Comparison of ENCODE assay signal across 1 cellular context in genomic region chr16:50616883-50617629, GRCh38.
TF ChIP-seq lines count a peak whose summit lies in the region.

No MANE protein-coding gene starts in this region.

TF ChIP-seq in HepG2, 621 proteins besides CTCF, POLR2A, EP300 and RAD21 (continued from another document and continues in another):
- TF ChIP-seq KLF16 (CRISPR knock-in tag; IDR thresholded peaks at IDR 0.05) (no peak), BRD4 (CRISPR knock-in tag; IDR thresholded peaks at IDR 0.05) (no peak), ZNF34 (CRISPR knock-in tag; IDR thresholded peaks at IDR 0.05; ENCODE audit: borderline replicate concordance) (no peak), ZNF333 (CRISPR knock-in tag; IDR thresholded peaks at IDR 0.05; ENCODE audit: borderline replicate concordance) (no peak), ATF7-NPFF (CRISPR knock-in tag; IDR thresholded peaks at IDR 0.05; ENCODE audit: low read depth) (0 out of 2 replicates have a peak, but pooled peaks have one; percentile 19), IRF2 (CRISPR knock-in tag; IDR thresholded peaks at IDR 0.05) (no peak; the same call in 1 of the 2 replicates), SOX5 (CRISPR knock-in tag; IDR thresholded peaks at IDR 0.05; ENCODE audit: borderline replicate concordance) (no peak; the same call in 1 of the 2 replicates), HMGXB4 (CRISPR knock-in tag; IDR thresholded peaks at IDR 0.05; ENCODE audit: borderline replicate concordance in 1 of 2, low read depth in 1 of 2) (no peak), POLR2G (IDR thresholded peaks at IDR 0.05; ENCODE audit: low read depth, low read length) (peak; percentile 43; the same call in 1 of the 2 replicates), MIER2 (CRISPR knock-in tag; IDR thresholded peaks at IDR 0.05) (no peak), ZNF761 (CRISPR knock-in tag; conservative IDR thresholded peaks at IDR 0.05) (0 out of 2 replicates have a peak, but pooled peaks have one; percentile 65), SAFB2 (CRISPR knock-in tag; IDR thresholded peaks at IDR 0.05; ENCODE audit: borderline replicate concordance, low read depth) (no peak), ZFX (CRISPR knock-in tag; IDR thresholded peaks at IDR 0.05; ENCODE audit: low read depth) (no peak; the same call in 1 of the 2 replicates), KLF9 (CRISPR knock-in tag; IDR thresholded peaks at IDR 0.05; ENCODE audit: low read depth) (no peak), PCBP2 (optimal IDR thresholded peaks at IDR 0.05; ENCODE audit: low read depth, low read length, poor library complexity, severe bottlenecking) (no peak), HOXA3 (CRISPR knock-in tag; IDR thresholded peaks at IDR 0.05) (no peak), TFDP2 (CRISPR knock-in tag; IDR thresholded peaks at IDR 0.05) (no peak), SOX6 (IDR thresholded peaks at IDR 0.05) (no peak), SOX6 (CRISPR knock-in tag; IDR thresholded peaks at IDR 0.05) (no peak), GPN1 (CRISPR knock-in tag; IDR thresholded peaks at IDR 0.05; ENCODE audit: borderline replicate concordance) (no peak), SMARCC2 (IDR thresholded peaks at IDR 0.05) (no peak), MBNL3 (CRISPR knock-in tag; conservative IDR thresholded peaks at IDR 0.05) (no peak), ZNF577 (CRISPR knock-in tag; IDR thresholded peaks at IDR 0.05; ENCODE audit: borderline replicate concordance, low read depth) (no peak), CEBPB (IDR thresholded peaks at IDR 0.05; ENCODE audit: borderline replicate concordance, low read depth, low read length) (0 out of 2 replicates have a peak, but pooled peaks have one; percentile 16), YEATS2 (CRISPR knock-in tag; IDR thresholded peaks at IDR 0.05; ENCODE audit: borderline replicate concordance) (peak; percentile 35; the same call in 1 of the 2 replicates), PBX2 (CRISPR knock-in tag; IDR thresholded peaks at IDR 0.05) (no peak), SPEN (CRISPR knock-in tag; IDR thresholded peaks at IDR 0.05; ENCODE audit: low read depth) (0 out of 2 replicates have a peak, but pooled peaks have one; percentile 33), ZBTB7B (CRISPR knock-in tag; IDR thresholded peaks at IDR 0.05) (no peak), RARA (CRISPR knock-in tag; IDR thresholded peaks at IDR 0.05) (no peak), NCOA2 (CRISPR knock-in tag; IDR thresholded peaks at IDR 0.05) (peak; percentile 75), KMT2B (CRISPR knock-in tag; IDR thresholded peaks at IDR 0.05) (0 out of 2 replicates have a peak, but pooled peaks have one; percentile 17), ZNF800 (CRISPR knock-in tag; IDR thresholded peaks at IDR 0.05) (no peak), KDM5A (IDR thresholded peaks at IDR 0.05; ENCODE audit: borderline replicate concordance, low read length) (no peak), ZNF883 (CRISPR knock-in tag; IDR thresholded peaks at IDR 0.05; ENCODE audit: not compliant biosample characterization) (no peak), ZBTB2 (CRISPR knock-in tag; IDR thresholded peaks at IDR 0.05; ENCODE audit: low read depth) (no peak), ZNF136 (CRISPR knock-in tag; IDR thresholded peaks at IDR 0.05; ENCODE audit: low read depth) (no peak), HNRNPH1 (optimal IDR thresholded peaks at IDR 0.05; ENCODE audit: low read depth, low read length) (no peak), ZNF281 (CRISPR knock-in tag; IDR thresholded peaks at IDR 0.05; ENCODE audit: borderline replicate concordance) (peak; percentile 95), RFXAP (CRISPR knock-in tag; IDR thresholded peaks at IDR 0.05; ENCODE audit: borderline replicate concordance) (no peak), HNRNPL (IDR thresholded peaks at IDR 0.05; ENCODE audit: low read depth, low read length) (peak; percentile 95), SIX4 (CRISPR knock-in tag; IDR thresholded peaks at IDR 0.05) (0 out of 2 replicates have a peak, but pooled peaks have one; percentile 6), NFKBIZ (CRISPR knock-in tag; IDR thresholded peaks at IDR 0.05) (no peak), THYN1 (CRISPR knock-in tag; IDR thresholded peaks at IDR 0.05; ENCODE audit: borderline replicate concordance, low read depth) (no peak), PHF8 (CRISPR knock-in tag; IDR thresholded peaks at IDR 0.05) (0 out of 2 replicates have a peak, but pooled peaks have one; percentile 22), TGIF2 (CRISPR knock-in tag; IDR thresholded peaks at IDR 0.05) (no peak), NR2F2 (IDR thresholded peaks at IDR 0.05; ENCODE audit: borderline replicate concordance, low read depth) (0 out of 2 replicates have a peak, but pooled peaks have one; percentile 35), PRMT3 (CRISPR knock-in tag; IDR thresholded peaks at IDR 0.05; ENCODE audit: borderline replicate concordance, low read depth) (no peak)
- TF ChIP-seq, protein P1, sequence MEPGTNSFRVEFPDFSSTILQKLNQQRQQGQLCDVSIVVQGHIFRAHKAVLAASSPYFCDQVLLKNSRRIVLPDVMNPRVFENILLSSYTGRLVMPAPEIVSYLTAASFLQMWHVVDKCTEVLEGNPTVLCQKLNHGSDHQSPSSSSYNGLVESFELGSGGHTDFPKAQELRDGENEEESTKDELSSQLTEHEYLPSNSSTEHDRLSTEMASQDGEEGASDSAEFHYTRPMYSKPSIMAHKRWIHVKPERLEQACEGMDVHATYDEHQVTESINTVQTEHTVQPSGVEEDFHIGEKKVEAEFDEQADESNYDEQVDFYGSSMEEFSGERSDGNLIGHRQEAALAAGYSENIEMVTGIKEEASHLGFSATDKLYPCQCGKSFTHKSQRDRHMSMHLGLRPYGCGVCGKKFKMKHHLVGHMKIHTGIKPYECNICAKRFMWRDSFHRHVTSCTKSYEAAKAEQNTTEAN (CRISPR knock-in tag; conservative IDR thresholded peaks at IDR 0.05), result 0 out of 2 replicates have a peak, but pooled peaks have one; percentile 2
- TF ChIP-seq, protein P2, sequence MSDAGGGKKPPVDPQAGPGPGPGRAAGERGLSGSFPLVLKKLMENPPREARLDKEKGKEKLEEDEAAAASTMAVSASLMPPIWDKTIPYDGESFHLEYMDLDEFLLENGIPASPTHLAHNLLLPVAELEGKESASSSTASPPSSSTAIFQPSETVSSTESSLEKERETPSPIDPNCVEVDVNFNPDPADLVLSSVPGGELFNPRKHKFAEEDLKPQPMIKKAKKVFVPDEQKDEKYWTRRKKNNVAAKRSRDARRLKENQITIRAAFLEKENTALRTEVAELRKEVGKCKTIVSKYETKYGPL (CRISPR knock-in tag; IDR thresholded peaks at IDR 0.05), result no peak
- TF ChIP-seq, protein P3, sequence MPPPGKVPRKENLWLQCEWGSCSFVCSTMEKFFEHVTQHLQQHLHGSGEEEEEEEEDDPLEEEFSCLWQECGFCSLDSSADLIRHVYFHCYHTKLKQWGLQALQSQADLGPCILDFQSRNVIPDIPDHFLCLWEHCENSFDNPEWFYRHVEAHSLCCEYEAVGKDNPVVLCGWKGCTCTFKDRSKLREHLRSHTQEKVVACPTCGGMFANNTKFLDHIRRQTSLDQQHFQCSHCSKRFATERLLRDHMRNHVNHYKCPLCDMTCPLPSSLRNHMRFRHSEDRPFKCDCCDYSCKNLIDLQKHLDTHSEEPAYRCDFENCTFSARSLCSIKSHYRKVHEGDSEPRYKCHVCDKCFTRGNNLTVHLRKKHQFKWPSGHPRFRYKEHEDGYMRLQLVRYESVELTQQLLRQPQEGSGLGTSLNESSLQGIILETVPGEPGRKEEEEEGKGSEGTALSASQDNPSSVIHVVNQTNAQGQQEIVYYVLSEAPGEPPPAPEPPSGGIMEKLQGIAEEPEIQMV (CRISPR knock-in tag; IDR thresholded peaks at IDR 0.05; ENCODE audit: low read depth), result no peak
- TF ChIP-seq, protein P4, sequence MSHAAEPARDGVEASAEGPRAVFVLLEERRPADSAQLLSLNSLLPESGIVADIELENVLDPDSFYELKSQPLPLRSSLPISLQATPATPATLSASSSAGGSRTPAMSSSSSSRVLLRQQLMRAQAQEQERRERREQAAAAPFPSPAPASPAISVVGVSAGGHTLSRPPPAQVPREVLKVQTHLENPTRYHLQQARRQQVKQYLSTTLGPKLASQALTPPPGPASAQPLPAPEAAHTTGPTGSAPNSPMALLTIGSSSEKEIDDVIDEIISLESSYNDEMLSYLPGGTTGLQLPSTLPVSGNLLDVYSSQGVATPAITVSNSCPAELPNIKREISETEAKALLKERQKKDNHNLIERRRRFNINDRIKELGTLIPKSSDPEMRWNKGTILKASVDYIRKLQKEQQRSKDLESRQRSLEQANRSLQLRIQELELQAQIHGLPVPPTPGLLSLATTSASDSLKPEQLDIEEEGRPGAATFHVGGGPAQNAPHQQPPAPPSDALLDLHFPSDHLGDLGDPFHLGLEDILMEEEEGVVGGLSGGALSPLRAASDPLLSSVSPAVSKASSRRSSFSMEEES (CRISPR knock-in tag; IDR thresholded peaks at IDR 0.05), result no peak
- TF ChIP-seq, protein P5, sequence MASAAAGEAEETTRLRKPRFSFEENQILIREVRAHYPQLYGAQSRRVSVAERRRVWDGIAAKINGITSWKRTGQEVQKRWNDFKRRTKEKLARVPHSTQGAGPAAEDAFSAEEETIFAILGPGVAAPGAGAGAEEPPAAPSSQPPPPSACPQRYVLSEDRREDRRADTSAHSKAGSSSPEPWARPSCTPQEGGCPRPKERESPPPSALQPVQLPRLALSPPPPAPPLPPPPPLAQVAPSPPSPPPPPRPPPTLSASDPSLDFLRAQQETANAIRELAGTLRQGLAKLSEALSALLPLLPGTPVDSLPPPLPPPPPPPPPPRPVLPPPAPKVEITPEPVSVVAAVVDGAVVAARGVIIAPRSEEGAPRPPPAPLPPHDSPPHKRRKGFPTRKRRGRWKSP (CRISPR knock-in tag; IDR thresholded peaks at IDR 0.05), result no peak
